ENCODE assay signal across 1 cellular context in genomic region chr4:78720994-78721677, GRCh38.
TF ChIP-seq lines count a peak whose summit lies in the region.

No MANE protein-coding gene starts in this region.

TF ChIP-seq in K562, 482 proteins besides CTCF, POLR2A, EP300 and RAD21 (continued from another document and continues in another):
- TF ChIP-seq CHD7 (IDR thresholded peaks at IDR 0.05; ENCODE audit: low read depth, low read length) (no peak), MECOM (CRISPR knock-in tag; IDR thresholded peaks at IDR 0.05) (no peak; the same call in none of the 2 replicates), PML (IDR thresholded peaks at IDR 0.05; ENCODE audit: low read length) (peak; percentile 60), FOXA1 (IDR thresholded peaks at IDR 0.05; ENCODE audit: borderline replicate concordance) (peak; percentile 71), RB1 (IDR thresholded peaks at IDR 0.05; ENCODE audit: low read depth) (no peak), NFIC (IDR thresholded peaks at IDR 0.05) (peak; percentile 81), ZNF830 (CRISPR knock-in tag; IDR thresholded peaks at IDR 0.05) (no peak), ELF1 (tag; IDR thresholded peaks at IDR 0.05) (peak; percentile 84), GABPB2 (CRISPR knock-in tag; conservative IDR thresholded peaks at IDR 0.05) (no peak), CREB1 (IDR thresholded peaks at IDR 0.05) (peak; percentile 33; the same call in 1 of the 2 replicates), CREB1 (CRISPR knock-in tag; IDR thresholded peaks at IDR 0.05) (no peak; the same call in 1 of the 2 replicates), STAT5B (CRISPR knock-in tag; IDR thresholded peaks at IDR 0.05) (no peak), ZNF592 (IDR thresholded peaks at IDR 0.05) (peak; percentile 97), HDAC2 (IDR thresholded peaks at IDR 0.05) (peak; percentile 56; the same call in 1 of the 2 replicates), KAT8 (IDR thresholded peaks at IDR 0.05; ENCODE audit: low read depth) (no peak), TAF7 (tag; IDR thresholded peaks at IDR 0.05) (peak; percentile 62; the same call in 1 of the 2 replicates), TAL1 (IDR thresholded peaks at IDR 0.05) (peak; percentile 83), SNRNP70 (optimal IDR thresholded peaks at IDR 0.05; ENCODE audit: low read depth, low read length) (no peak), ZNF644 (tag; IDR thresholded peaks at IDR 0.05; ENCODE audit: low read depth) (no peak), RNF2 (IDR thresholded peaks at IDR 0.05) (peak; percentile 97), KLF13 (tag; IDR thresholded peaks at IDR 0.05; ENCODE audit: borderline replicate concordance, low read depth) (0 out of 2 replicates have a peak, but pooled peaks have one; percentile 41), CEBPZ (IDR thresholded peaks at IDR 0.05; ENCODE audit: borderline replicate concordance, low read depth, low read length) (no peak), ZNF507 (tag; conservative IDR thresholded peaks at IDR 0.05) (no peak), KLF10 (CRISPR knock-in tag; IDR thresholded peaks at IDR 0.05) (no peak), CBX3 (IDR thresholded peaks at IDR 0.05; ENCODE audit: borderline replicate concordance in 1 of 2, low read length in 2 of 2) (peak in 1 of 2 experiments; percentile 59; a peak in 1 of 3 replicates), MAFK (IDR thresholded peaks at IDR 0.05; ENCODE audit: low read length) (no peak), CXXC5 (CRISPR knock-in tag; IDR thresholded peaks at IDR 0.05) (peak; percentile 68), ZNF134 (CRISPR knock-in tag; conservative IDR thresholded peaks at IDR 0.05) (no peak), ZNF444 (CRISPR knock-in tag; IDR thresholded peaks at IDR 0.05) (peak; percentile 28; the same call in 1 of the 2 replicates), MTA2 (IDR thresholded peaks at IDR 0.05; ENCODE audit: low read depth) (peak; percentile 69), ZFP1 (CRISPR knock-in tag; IDR thresholded peaks at IDR 0.05) (no peak), ZNF184 (CRISPR knock-in tag; IDR thresholded peaks at IDR 0.05) (no peak), NRF1 (conservative IDR thresholded peaks at IDR 0.05 in 1 of 2, IDR thresholded peaks at IDR 0.05 in 1 of 2) (0 out of 4 replicates have a peak, but pooled peaks of 1 of the 2 experiments have one; percentile 37), SREBF2 (CRISPR knock-in tag; IDR thresholded peaks at IDR 0.05) (no peak), NFXL1 (CRISPR knock-in tag; IDR thresholded peaks at IDR 0.05) (peak; percentile 40; the same call in 1 of the 2 replicates), ZNF717 (CRISPR knock-in tag; IDR thresholded peaks at IDR 0.05) (no peak), ESRRA (IDR thresholded peaks at IDR 0.05; ENCODE audit: borderline replicate concordance, low read depth) (peak; percentile 59; the same call in 1 of the 2 replicates), NR2F6 (CRISPR knock-in tag; IDR thresholded peaks at IDR 0.05) (no peak), KLF1 (tag; IDR thresholded peaks at IDR 0.05) (no peak)
- TF ChIP-seq, protein P1, sequence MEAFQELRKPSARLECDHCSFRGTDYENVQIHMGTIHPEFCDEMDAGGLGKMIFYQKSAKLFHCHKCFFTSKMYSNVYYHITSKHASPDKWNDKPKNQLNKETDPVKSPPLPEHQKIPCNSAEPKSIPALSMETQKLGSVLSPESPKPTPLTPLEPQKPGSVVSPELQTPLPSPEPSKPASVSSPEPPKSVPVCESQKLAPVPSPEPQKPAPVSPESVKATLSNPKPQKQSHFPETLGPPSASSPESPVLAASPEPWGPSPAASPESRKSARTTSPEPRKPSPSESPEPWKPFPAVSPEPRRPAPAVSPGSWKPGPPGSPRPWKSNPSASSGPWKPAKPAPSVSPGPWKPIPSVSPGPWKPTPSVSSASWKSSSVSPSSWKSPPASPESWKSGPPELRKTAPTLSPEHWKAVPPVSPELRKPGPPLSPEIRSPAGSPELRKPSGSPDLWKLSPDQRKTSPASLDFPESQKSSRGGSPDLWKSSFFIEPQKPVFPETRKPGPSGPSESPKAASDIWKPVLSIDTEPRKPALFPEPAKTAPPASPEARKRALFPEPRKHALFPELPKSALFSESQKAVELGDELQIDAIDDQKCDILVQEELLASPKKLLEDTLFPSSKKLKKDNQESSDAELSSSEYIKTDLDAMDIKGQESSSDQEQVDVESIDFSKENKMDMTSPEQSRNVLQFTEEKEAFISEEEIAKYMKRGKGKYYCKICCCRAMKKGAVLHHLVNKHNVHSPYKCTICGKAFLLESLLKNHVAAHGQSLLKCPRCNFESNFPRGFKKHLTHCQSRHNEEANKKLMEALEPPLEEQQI (IDR thresholded peaks at IDR 0.05) = peak; percentile 90
- TF ChIP-seq, protein P2, sequence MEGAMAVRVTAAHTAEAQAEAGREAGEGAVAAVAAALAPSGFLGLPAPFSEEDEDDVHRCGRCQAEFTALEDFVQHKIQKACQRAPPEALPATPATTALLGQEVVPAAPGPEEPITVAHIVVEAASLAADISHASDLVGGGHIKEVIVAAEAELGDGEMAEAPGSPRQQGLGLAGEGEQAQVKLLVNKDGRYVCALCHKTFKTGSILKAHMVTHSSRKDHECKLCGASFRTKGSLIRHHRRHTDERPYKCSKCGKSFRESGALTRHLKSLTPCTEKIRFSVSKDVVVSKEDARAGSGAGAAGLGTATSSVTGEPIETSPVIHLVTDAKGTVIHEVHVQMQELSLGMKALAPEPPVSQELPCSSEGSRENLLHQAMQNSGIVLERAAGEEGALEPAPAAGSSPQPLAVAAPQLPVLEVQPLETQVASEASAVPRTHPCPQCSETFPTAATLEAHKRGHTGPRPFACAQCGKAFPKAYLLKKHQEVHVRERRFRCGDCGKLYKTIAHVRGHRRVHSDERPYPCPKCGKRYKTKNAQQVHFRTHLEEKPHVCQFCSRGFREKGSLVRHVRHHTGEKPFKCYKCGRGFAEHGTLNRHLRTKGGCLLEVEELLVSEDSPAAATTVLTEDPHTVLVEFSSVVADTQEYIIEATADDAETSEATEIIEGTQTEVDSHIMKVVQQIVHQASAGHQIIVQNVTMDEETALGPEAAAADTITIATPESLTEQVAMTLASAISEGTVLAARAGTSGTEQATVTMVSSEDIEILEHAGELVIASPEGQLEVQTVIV (CRISPR knock-in tag; IDR thresholded peaks at IDR 0.05; ENCODE audit: borderline replicate concordance) = no peak
